In genomic region chr4:38760915-38761314, GRCh38 we compare ENCODE assay signal across 12 cellular contexts. TPM values are rescaled to one million over a fixed set of nuclear protein-coding genes. Genes with fewer than 3 reads are reported as not detected.
DNase-seq lines count a peak whose midpoint lies in the region; ATAC-seq, FAIRE-seq and TF ChIP-seq lines count a peak whose summit lies in the region.
"Had no signal": no experiment of that assay in that cellular context is flagged by ENCODE, and none has a peak within 500 bp of the region (broad histone marks: within the 10 kb centered on the region; RNA-seq: fewer than 3 reads in every experiment).

No MANE protein-coding gene starts in this region.

- no peaks in the 10 kb centered on the region for H3K9me3 ChIP-seq in DOHH2 (ENCODE audit: control insufficient read depth, insufficient read depth, low read length)
- H3K9me3 ChIP-seq in CD8-positive, alpha-beta memory T cell (ENCODE audit: low read length), result no peaks in the 10 kb centered on the region
- H3K9me3 ChIP-seq: gastroesophageal sphincter, thyroid gland had no signal

- H3K4me3 Mint-ChIP-seq in activated T-helper 1 cell treated with anti-CD3 and anti-CD28 coated beads, Interleukin-12 subunit alpha, Interleukin-12 subunit beta, Interleukin-2, Interleukin-4 antibody, amounts not matched to agents 30 ng/mL and 10 ng/mL and 1 ng/mL, durations not matched to agents 14 hours and 24 hours and 36 hours, result peak overlapping the region; percentile 72
- peak overlapping the region in 1 of 7 donors; percentile 25 for H3K4me3 Mint-ChIP-seq in CD8-positive, alpha-beta memory T cell

- H3K79me2 ChIP-seq in DOHH2 (ENCODE audit: control insufficient read depth, low read length), result peaks cover 8% of the 10 kb centered on the region

- no peaks in the 10 kb centered on the region for H3K27me3 ChIP-seq in DOHH2 (ENCODE audit: control insufficient read depth, low read length)
- no peaks in the 10 kb centered on the region for H3K27me3 ChIP-seq in CD8-positive, alpha-beta memory T cell (ENCODE audit: insufficient read depth, low read length, poor library complexity, severe bottlenecking)
- H3K27me3 ChIP-seq: gastroesophageal sphincter, thyroid gland had no signal

- peak overlapping the region; percentile 73 for H3K4me3 ChIP-seq in DOHH2 (ENCODE audit: low read length)
- H3K4me3 ChIP-seq in CD8-positive, alpha-beta memory T cell (ENCODE audit: low read length), result no peak overlapping the region
- H3K4me3 ChIP-seq: gastroesophageal sphincter, thyroid gland had no signal

- intact Hi-C loops in activated T-helper 1 cell treated with anti-CD3 and anti-CD28 coated beads, Interleukin-12 subunit alpha, Interleukin-12 subunit beta, Interleukin-2, Interleukin-4 antibody, amounts not matched to agents 30 ng/mL and 10 ng/mL and 1 ng/mL, durations not matched to agents 14 hours and 24 hours and 36 hours (cut with micrococcal nuclease), result no loop called here

- peaks cover 84% of the 10 kb centered on the region for H3K4me1 ChIP-seq in DOHH2 (ENCODE audit: control insufficient read depth, low read length)
- H3K4me1 ChIP-seq in CD8-positive, alpha-beta memory T cell (ENCODE audit: insufficient read depth, low read length), result no peaks in the 10 kb centered on the region
- H3K4me1 ChIP-seq: thyroid gland had no signal

- ATAC-seq in HG02970 (IDR thresholded peaks at IDR 0.05; ENCODE audit: low FRiP score, unreplicated experiment) (peak; percentile 38), HG03457 (IDR thresholded peaks at IDR 0.05; ENCODE audit: unreplicated experiment) (no peak)
- ATAC-seq: gastroesophageal sphincter had no signal

- DNase-seq in GM19239 (ENCODE audit: insufficient read length, low spot score), result no peak
- DNase-seq in activated T-helper 1 cell treated with anti-CD3 and anti-CD28 coated beads, Interleukin-12 subunit alpha, Interleukin-12 subunit beta, Interleukin-2, Interleukin-4 antibody, amounts not matched to agents 30 ng/mL and 10 ng/mL and 1 ng/mL, durations not matched to agents 14 hours and 24 hours and 36 hours (ENCODE audit: low spot score), result no peak
- DNase-seq in cortex of kidney (lab: John Stamatoyannopoulos, UW), result no peak
- DNase-seq in CD8-positive, alpha-beta memory T cell, result no peak
- no peak for DNase-seq in AG08395 (ENCODE audit: low spot score)
- DNase-seq: cerebellar nuclear complex, thyroid gland had no signal

- peaks cover 4% of the 10 kb centered on the region for H3K36me3 ChIP-seq in DOHH2 (ENCODE audit: control insufficient read depth, low read length)
- no peaks in the 10 kb centered on the region for H3K36me3 ChIP-seq in CD8-positive, alpha-beta memory T cell (ENCODE audit: insufficient read depth, low read length)
- H3K36me3 ChIP-seq: gastroesophageal sphincter, thyroid gland had no signal

- H3K9me2 ChIP-seq in DOHH2 (replicated peaks; ENCODE audit: control insufficient read depth, low read length), result no peaks in the 10 kb centered on the region

- POLR2A ChIA-PET in CD8-positive, alpha-beta memory T cell (lab: Charles Lee), result interaction anchor here (0.7 kb wide), 1 partner anchor 140 kb away, joined by 5 read pairs; no protein-coding TSS in a partner anchor

- H3K36me3 Mint-ChIP-seq in activated T-helper 1 cell treated with anti-CD3 and anti-CD28 coated beads, Interleukin-12 subunit alpha, Interleukin-12 subunit beta, Interleukin-2, Interleukin-4 antibody, amounts not matched to agents 30 ng/mL and 10 ng/mL and 1 ng/mL, durations not matched to agents 14 hours and 24 hours and 36 hours (ENCODE audit: low read depth), result peaks cover 2% of the 10 kb centered on the region
- H3K36me3 Mint-ChIP-seq in CD8-positive, alpha-beta memory T cell, result no peaks in the 10 kb centered on the region

- H3K27ac ChIP-seq in DOHH2 (ENCODE audit: low read depth, low read length), result peak overlapping the region; percentile 97
- no peak overlapping the region for H3K27ac ChIP-seq in CD8-positive, alpha-beta memory T cell (ENCODE audit: low read depth, low read length)
- H3K27ac ChIP-seq: gastroesophageal sphincter, thyroid gland had no signal

- H3K9me3 Mint-ChIP-seq in activated T-helper 1 cell treated with anti-CD3 and anti-CD28 coated beads, Interleukin-12 subunit alpha, Interleukin-12 subunit beta, Interleukin-2, Interleukin-4 antibody, amounts not matched to agents 30 ng/mL and 10 ng/mL and 1 ng/mL, durations not matched to agents 14 hours and 24 hours and 36 hours, result no peaks in the 10 kb centered on the region
- H3K9me3 Mint-ChIP-seq in CD8-positive, alpha-beta memory T cell, result no peaks in the 10 kb centered on the region

- H3K27me3 Mint-ChIP-seq in activated T-helper 1 cell treated with anti-CD3 and anti-CD28 coated beads, Interleukin-12 subunit alpha, Interleukin-12 subunit beta, Interleukin-2, Interleukin-4 antibody, amounts not matched to agents 30 ng/mL and 10 ng/mL and 1 ng/mL, durations not matched to agents 14 hours and 24 hours and 36 hours (ENCODE audit: insufficient read depth), result no peaks in the 10 kb centered on the region
- peaks cover 0 to 11% of the 10 kb centered on the region in 2 donors for H3K27me3 Mint-ChIP-seq in CD8-positive, alpha-beta memory T cell

- H3K4me2 ChIP-seq in DOHH2 (ENCODE audit: low read length), result peak overlapping the region; percentile 95

- H3K4me1 Mint-ChIP-seq in activated T-helper 1 cell treated with anti-CD3 and anti-CD28 coated beads, Interleukin-12 subunit alpha, Interleukin-12 subunit beta, Interleukin-2, Interleukin-4 antibody, amounts not matched to agents 30 ng/mL and 10 ng/mL and 1 ng/mL, durations not matched to agents 14 hours and 24 hours and 36 hours (ENCODE audit: low read depth), result peaks cover 31% of the 10 kb centered on the region
- H3K4me1 Mint-ChIP-seq in CD8-positive, alpha-beta memory T cell, result peaks cover 4 to 10% (median 8%) of the 10 kb centered on the region in 3 donors

- no peaks in the 10 kb centered on the region for H4K20me1 ChIP-seq in DOHH2 (ENCODE audit: control insufficient read depth, insufficient read depth, low read depth, low read length)

- H3K27ac Mint-ChIP-seq in activated T-helper 1 cell treated with anti-CD3 and anti-CD28 coated beads, Interleukin-12 subunit alpha, Interleukin-12 subunit beta, Interleukin-2, Interleukin-4 antibody, amounts not matched to agents 30 ng/mL and 10 ng/mL and 1 ng/mL, durations not matched to agents 14 hours and 24 hours and 36 hours, result no peak overlapping the region
- H3K27ac Mint-ChIP-seq in CD8-positive, alpha-beta memory T cell, result no peak overlapping the region

- CTCF ChIA-PET in CD8-positive, alpha-beta memory T cell (lab: Charles Lee), result interaction anchor here (0.7 to 6.5 kb wide), 8 partner anchors 10 to 142 kb away, joined by 3 to 62 read pairs (median 38); partner anchors contain the start of genes TLR1, TLR10 and TLR6

- peaks cover 34% of the 10 kb centered on the region for H3F3A ChIP-seq in DOHH2 (ENCODE audit: control insufficient read depth, insufficient read depth)

- peak; percentile 93 for FAIRE-seq in GM19239 (lab: Jason Lieb, UNC)

- no peak for TF ChIP-seq CTCF in DOHH2 (IDR thresholded peaks at IDR 0.05; ENCODE audit: low read depth, low read length, poor library complexity, severe bottlenecking)

RNA-seq across cellular contexts. Expression of gene TLR10, which starts 21.9 kb away (rescaled TPM):
- total RNA-seq in activated T-helper 1 cell treated with anti-CD3 and anti-CD28 coated beads, Interleukin-12 subunit alpha, Interleukin-12 subunit beta, Interleukin-2, Interleukin-4 antibody, amounts not matched to agents 30 ng/mL and 10 ng/mL and 1 ng/mL, durations not matched to agents 14 hours and 24 hours and 36 hours, result not detected in 2 replicates
- not detected for total RNA-seq in CD8-positive, alpha-beta memory T cell
- polyA plus RNA-seq in CD8-positive, alpha-beta memory T cell, result not detected
- total RNA-seq: HT-29 had no signal

RNA-seq across cellular contexts. Expression of gene TLR1, which starts 43.7 kb away (rescaled TPM):
- 1.9 and 2.7 TPM in 2 replicates for total RNA-seq in activated T-helper 1 cell treated with anti-CD3 and anti-CD28 coated beads, Interleukin-12 subunit alpha, Interleukin-12 subunit beta, Interleukin-2, Interleukin-4 antibody, amounts not matched to agents 30 ng/mL and 10 ng/mL and 1 ng/mL, durations not matched to agents 14 hours and 24 hours and 36 hours
- 1 to 10 TPM; 1.3 to 2.1 TPM for total RNA-seq in CD8-positive, alpha-beta memory T cell
- polyA plus RNA-seq in CD8-positive, alpha-beta memory T cell, result 9.8 TPM
- total RNA-seq: HT-29 had no signal
